8 cellular contexts compared by ENCODE assay signal in genomic region chr12:12562585-12563245, GRCh38. TPM values are rescaled to one million over a fixed set of nuclear protein-coding genes. Genes with fewer than 3 reads are reported as not detected.
A peak's percentile ranks its signal among the peaks of the same experiment; 100 is the strongest.
DNase-seq lines count a peak whose midpoint lies in the region; ATAC-seq and TF ChIP-seq lines count a peak whose summit lies in the region.

A gene with protein sequence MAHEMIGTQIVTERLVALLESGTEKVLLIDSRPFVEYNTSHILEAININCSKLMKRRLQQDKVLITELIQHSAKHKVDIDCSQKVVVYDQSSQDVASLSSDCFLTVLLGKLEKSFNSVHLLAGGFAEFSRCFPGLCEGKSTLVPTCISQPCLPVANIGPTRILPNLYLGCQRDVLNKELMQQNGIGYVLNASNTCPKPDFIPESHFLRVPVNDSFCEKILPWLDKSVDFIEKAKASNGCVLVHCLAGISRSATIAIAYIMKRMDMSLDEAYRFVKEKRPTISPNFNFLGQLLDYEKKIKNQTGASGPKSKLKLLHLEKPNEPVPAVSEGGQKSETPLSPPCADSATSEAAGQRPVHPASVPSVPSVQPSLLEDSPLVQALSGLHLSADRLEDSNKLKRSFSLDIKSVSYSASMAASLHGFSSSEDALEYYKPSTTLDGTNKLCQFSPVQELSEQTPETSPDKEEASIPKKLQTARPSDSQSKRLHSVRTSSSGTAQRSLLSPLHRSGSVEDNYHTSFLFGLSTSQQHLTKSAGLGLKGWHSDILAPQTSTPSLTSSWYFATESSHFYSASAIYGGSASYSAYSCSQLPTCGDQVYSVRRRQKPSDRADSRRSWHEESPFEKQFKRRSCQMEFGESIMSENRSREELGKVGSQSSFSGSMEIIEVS (minus strand): TSS chr12:12562863. CDS start chr12:12521098, 41,765 bp downstream.

- no peaks in the 10 kb centered on the region for H3K9me3 ChIP-seq in colonic mucosa

- H3K27me3 ChIP-seq in BJ (ENCODE audit: control insufficient read depth, insufficient read depth, low read length): no peaks in the 10 kb centered on the region
- no peaks in the 10 kb centered on the region for H3K27me3 ChIP-seq in colonic mucosa

- peaks cover 14% of the 10 kb centered on the region for H3K36me3 Mint-ChIP-seq in activated CD4-positive, alpha-beta T cell treated with anti-CD3 and anti-CD28 coated beads, Interleukin-2, amount 10 ng/mL, durations not matched to agents 24 days and 14 days (ENCODE audit: low read depth)

- no peaks in the 10 kb centered on the region for H3K27me3 Mint-ChIP-seq in activated CD4-positive, alpha-beta T cell treated with anti-CD3 and anti-CD28 coated beads, Interleukin-2, amount 10 ng/mL, durations not matched to agents 24 days and 14 days

- POLR2A ChIA-PET in BJ (lab: Charles Lee): interaction anchor here (0.6 kb wide), 1 partner anchor 14 kb away, joined by 3 read pairs; no protein-coding TSS in a partner anchor

- H3K27ac Mint-ChIP-seq in activated CD4-positive, alpha-beta T cell treated with anti-CD3 and anti-CD28 coated beads, Interleukin-2, amount 10 ng/mL, durations not matched to agents 24 days and 14 days: peak within 1 kb of the TSS; percentile 96

- H3K4me1 Mint-ChIP-seq in activated CD4-positive, alpha-beta T cell treated with anti-CD3 and anti-CD28 coated beads, Interleukin-2, amount 10 ng/mL, durations not matched to agents 24 days and 14 days: peaks cover 29% of the 10 kb centered on the region

- TF ChIP-seq CTCF in BJ (IDR thresholded peaks at IDR 0.05; ENCODE audit: insufficient read depth, low read depth, low read length) (peak; percentile 16; the same call in 1 of the 2 replicates), colonic mucosa (IDR thresholded peaks at IDR 0.05) (no peak)

- CTCF ChIA-PET in BJ (lab: Yijun Ruan, JAX): interaction anchor here (0.5 to 2.6 kb wide), 20 partner anchors 8 to 192 kb away, joined by 3 to 35 read pairs (median 4); no protein-coding TSS in a partner anchor

- peak within 1 kb of the TSS; percentile 96 for H3K27ac ChIP-seq in colonic mucosa

- H3K4me1 ChIP-seq in colonic mucosa: no peaks in the 10 kb centered on the region

- DNase-seq in BJ (ENCODE audit: low read depth) (peak; percentile 88), NCI-H460 (ENCODE audit: extremely low read depth, low read depth) (peak; percentile 89), colonic mucosa (peak; percentile 95), kidney tubule cell (ENCODE audit: low spot score) (peak; percentile 98)
- DNase-seq in activated CD4-positive, alpha-beta T cell treated with anti-CD3 and anti-CD28 coated beads, Interleukin-2, amount 10 ng/mL, durations not matched to agents 24 days and 14 days: peak; percentile 96
- peak; percentile 29 to 39 for DNase-seq in stimulated activated CD4-positive, alpha-beta T cell treated with anti-CD3 and anti-CD28 coated beads, Interleukin-1b, Interleukin-23, amount 100 ng/mL, for 1 hour (ENCODE audit: low read depth in 2 of 2)

- H3K4me3 ChIP-seq in BJ (ENCODE audit: low read depth, low read length) (peak within 1 kb of the TSS; percentile 82), colonic mucosa (peak within 1 kb of the TSS; percentile 51)

- no peaks in the 10 kb centered on the region for H3K36me3 ChIP-seq in BJ (ENCODE audit: control insufficient read depth, insufficient read depth, low read length)
- H3K36me3 ChIP-seq in colonic mucosa: no peaks in the 10 kb centered on the region

- H3K9ac ChIP-seq in colonic mucosa (ENCODE audit: low read depth in 2 of 2, low read length in 2 of 2): peak within 1 kb of the TSS; percentile 96 to 100

- peak; percentile 64 for ATAC-seq in HG03378 (IDR thresholded peaks at IDR 0.05; ENCODE audit: unreplicated experiment)

- H3K9me3 Mint-ChIP-seq in activated CD4-positive, alpha-beta T cell treated with anti-CD3 and anti-CD28 coated beads, Interleukin-2, amount 10 ng/mL, durations not matched to agents 24 days and 14 days: no peaks in the 10 kb centered on the region

- intact Hi-C loops in activated CD4-positive, alpha-beta T cell treated with anti-CD3 and anti-CD28 coated beads, Interleukin-2, amount 10 ng/mL, durations not matched to agents 24 days and 14 days (cut with micrococcal nuclease): loop anchor here (1.0 to 5.0 kb wide), 7 partner anchors 21 to 205 kb away; partner anchors contain the start of gene BORCS5
- intact Hi-C loops in colonic mucosa (cut with DNase I): loop anchor here (10.0 kb wide), 1 partner anchor 178 kb away; no protein-coding TSS in a partner anchor

- H3K4me3 Mint-ChIP-seq in activated CD4-positive, alpha-beta T cell treated with anti-CD3 and anti-CD28 coated beads, Interleukin-2, amount 10 ng/mL, durations not matched to agents 24 days and 14 days: peak within 1 kb of the TSS; percentile 88

- TF ChIP-seq POLR2A in GM19099 (IDR thresholded peaks at IDR 0.05; ENCODE audit: extremely low read depth, insufficient read length, low read depth): peak; percentile 83

RNA-seq across cellular contexts. Expression of the gene that starts here (rescaled TPM):
- polyA plus RNA-seq in BJ (2011; rRNA removed): 5.5 and 7.9 TPM in 2 replicates
- polyA minus RNA-seq in BJ (2011; rRNA and poly(A)+ RNA removed): 8.4 and 12.5 TPM in 2 replicates
- 11.0 and 11.2 TPM in 2 replicates for total RNA-seq in NCI-H460 (2014; rRNA removed; shearing (Covaris generic))
- 2.9 and 6.5 TPM in 2 replicates for polyA plus RNA-seq in NCI-H460 (2014; cell fraction: nucleus; rRNA removed)
- total RNA-seq in activated CD4-positive, alpha-beta T cell treated with anti-CD3 and anti-CD28 coated beads, Interleukin-2, amount 10 ng/mL, durations not matched to agents 24 days and 14 days: 48.3 and 51.2 TPM in 2 replicates
- total RNA-seq in colonic mucosa: 10 to 100 TPM; 47.5 to 60.2 TPM

Comparison
In these comparisons a context has a peak if more than half of its experiments do, and no peak if none do; other contexts are left out.
1. Peak in every context shown above with its lines: DNase-seq, ATAC-seq, H3K4me3 ChIP-seq and H3K27ac ChIP-seq.
2. DNase-seq: peak in every context shown above with its lines; median percentile 98 in kidney tubule cell; 96 in activated CD4-positive, alpha-beta T cell treated with anti-CD3 and anti-CD28 coated beads, Interleukin-2, amount 10 ng/mL, durations not matched to agents 24 days and 14 days; 95 in colonic mucosa; 89 in NCI-H460; 88 in BJ; 34 in stimulated activated CD4-positive, alpha-beta T cell treated with anti-CD3 and anti-CD28 coated beads, Interleukin-1b, Interleukin-23, amount 100 ng/mL, for 1 hour.